Comparison of ENCODE assay signal across 22 cellular contexts in the genomic region with DNA sequence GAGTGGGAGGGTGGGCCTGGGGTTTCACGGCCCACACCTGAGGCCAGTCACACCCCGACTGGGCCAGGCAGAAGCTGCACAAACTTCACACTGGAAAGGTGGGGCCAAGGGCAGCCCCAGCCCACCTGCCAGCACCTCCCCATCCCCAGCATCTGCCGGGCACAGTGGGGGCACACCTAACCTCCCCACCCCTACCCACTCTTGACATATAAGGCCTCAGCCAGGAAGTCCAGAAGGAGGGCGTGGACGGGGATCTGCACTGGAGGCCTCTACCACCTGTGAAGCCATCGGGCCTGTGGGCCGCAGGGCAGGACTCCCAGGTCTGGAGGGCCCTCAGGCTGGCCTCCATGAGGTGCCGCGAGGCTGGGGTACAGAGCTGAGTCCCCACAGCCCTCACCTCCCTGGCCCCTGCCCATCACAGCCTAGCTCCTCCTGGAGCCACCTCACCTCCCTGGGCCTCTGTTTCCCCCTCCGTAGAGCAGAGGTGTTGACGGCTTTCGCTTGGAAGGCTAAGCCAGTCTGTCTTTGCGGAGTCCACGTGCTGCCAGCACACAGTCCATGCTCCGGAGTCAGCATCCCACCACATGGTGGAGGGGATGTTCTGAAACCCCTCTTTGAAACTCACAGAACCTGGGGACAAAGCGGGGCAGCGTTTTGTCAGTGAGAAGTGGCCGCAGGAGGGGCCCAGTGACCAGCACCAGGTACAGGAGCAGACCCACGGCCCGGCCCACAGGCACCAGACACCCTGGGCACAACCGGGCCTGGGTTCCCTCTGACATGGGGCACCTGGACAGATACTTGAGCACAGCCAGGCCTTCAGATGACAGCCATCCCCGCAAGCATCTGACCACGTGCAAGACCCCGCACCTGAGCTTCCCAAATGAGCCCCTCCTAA. TPM values are rescaled to one million over a fixed set of nuclear protein-coding genes. Genes with fewer than 3 reads are reported as not detected.
DNase-seq lines count a peak whose midpoint lies in the region; ATAC-seq and TF ChIP-seq lines count a peak whose summit lies in the region.
"Had no signal": no experiment of that assay in that cellular context is flagged by ENCODE, and none has a peak within 500 bp of the region (broad histone marks: within the 10 kb centered on the region; RNA-seq: fewer than 3 reads in every experiment).

No MANE protein-coding gene starts in this region.

- no peaks in the 10 kb centered on the region for H3K4me1 ChIP-seq in osteoblast (ENCODE audit: insufficient read depth, low read length)

- H3K27me3 ChIP-seq in osteoblast (ENCODE audit: insufficient read depth, low read length), result no peaks in the 10 kb centered on the region
- H3K27me3 ChIP-seq: gastroesophageal sphincter had no signal

- DNase-seq in AG20443 (ENCODE audit: low spot score) (peak; percentile 10), Calu3 (no peak), chondrocyte (ENCODE audit: low spot score) (peak; percentile 78), osteoblast (ENCODE audit: insufficient read length, low spot score, missing footprints) (peak; percentile 63)
- DNase-seq in stimulated activated CD4-positive, alpha-beta T cell treated with anti-CD3 and anti-CD28 coated beads, Interleukin-4, amount 100 ng/mL, for 4 hours, result no peak
- DNase-seq in activated naive CD8-positive, alpha-beta T cell treated with anti-CD3 and anti-CD28 coated beads, Interleukin-2, amount 50 U/mL, for 24 hours, result no peak
- DNase-seq: NCI-H1436 treated with DMSO at 0.1 percent for 48 hours, NCI-H2107, NCI-H446 treated with DMSO at 0.1 percent for 48 hours had no signal

- H3K36me3 Mint-ChIP-seq in Calu3 (ENCODE audit: insufficient read depth, unreplicated experiment), result peaks cover 12% of the 10 kb centered on the region
- peaks cover 3% of the 10 kb centered on the region for H3K36me3 Mint-ChIP-seq in chondrocyte (ENCODE audit: low read depth)
- H3K36me3 Mint-ChIP-seq in activated naive CD8-positive, alpha-beta T cell treated with anti-CD3 and anti-CD28 coated beads, Interleukin-2, amount 50 U/mL, for 24 hours (ENCODE audit: low read depth), result no peaks in the 10 kb centered on the region
- H3K36me3 Mint-ChIP-seq: activated naive CD8-positive, alpha-beta T cell; CD8-positive, alpha-beta memory T cell had no signal

- H2AFZ ChIP-seq in osteoblast (ENCODE audit: low read length), result no peak overlapping the region

- intact Hi-C loops in Calu3 (cut with micrococcal nuclease; ENCODE audit: unreplicated experiment), result no loop called here

- no peak for TF ChIP-seq CTCF in Calu3 (IDR thresholded peaks at IDR 0.05; ENCODE audit: unreplicated experiment)
- TF ChIP-seq CTCF in chondrocyte (IDR thresholded peaks at IDR 0.05), result no peak
- no peak for TF ChIP-seq CTCF in osteoblast (IDR thresholded peaks at IDR 0.05; ENCODE audit: extremely low read depth, low read depth, low read length)

- H4K20me1 ChIP-seq in osteoblast (ENCODE audit: insufficient read depth, low read length), result no peaks in the 10 kb centered on the region

- H3K9me3 Mint-ChIP-seq in Calu3 (ENCODE audit: low read depth, unreplicated experiment), result peaks cover 3% of the 10 kb centered on the region
- peaks cover 3% of the 10 kb centered on the region for H3K9me3 Mint-ChIP-seq in chondrocyte (ENCODE audit: low read depth)
- no peaks in the 10 kb centered on the region for H3K9me3 Mint-ChIP-seq in activated naive CD8-positive, alpha-beta T cell treated with anti-CD3 and anti-CD28 coated beads, Interleukin-2, amount 50 U/mL, for 24 hours

- no peaks in the 10 kb centered on the region for H3K36me3 ChIP-seq in osteoblast (ENCODE audit: insufficient read depth, low read length)
- H3K36me3 ChIP-seq: gastroesophageal sphincter had no signal

- H3K9me3 ChIP-seq in osteoblast (ENCODE audit: low read depth, low read length), result no peaks in the 10 kb centered on the region
- H3K9me3 ChIP-seq: gastroesophageal sphincter had no signal

- peak overlapping the region; percentile 69 for H3K4me3 Mint-ChIP-seq in Calu3 (ENCODE audit: low read depth, unreplicated experiment)
- H3K4me3 Mint-ChIP-seq in chondrocyte (ENCODE audit: unreplicated experiment), result no peak overlapping the region
- no peak overlapping the region for H3K4me3 Mint-ChIP-seq in activated naive CD8-positive, alpha-beta T cell treated with anti-CD3 and anti-CD28 coated beads, Interleukin-2, amount 50 U/mL, for 24 hours
- H3K4me3 Mint-ChIP-seq: activated CD4-positive, alpha-beta T cell treated with anti-CD3 and anti-CD28 coated beads for 36 hours; activated naive CD8-positive, alpha-beta T cell; immature natural killer cell; T-helper 2 cell treated with Interferon-gamma antibody and Interleukin-4, amounts not matched to agents 5 μg/mL and 100 μg/mL, for 36 hours had no signal

- H3K4me1 Mint-ChIP-seq in Calu3 (ENCODE audit: low read depth, unreplicated experiment) (no peaks in the 10 kb centered on the region), chondrocyte (ENCODE audit: low read depth) (peaks cover 10% of the 10 kb centered on the region)
- H3K4me1 Mint-ChIP-seq in activated naive CD8-positive, alpha-beta T cell treated with anti-CD3 and anti-CD28 coated beads, Interleukin-2, amount 50 U/mL, for 24 hours, result peaks cover 8% of the 10 kb centered on the region
- H3K4me1 Mint-ChIP-seq: activated CD4-positive, alpha-beta T cell treated with anti-CD3 and anti-CD28 coated beads for 36 hours had no signal

- no peak for ATAC-seq in GM18511 (IDR thresholded peaks at IDR 0.05; ENCODE audit: unreplicated experiment)
- ATAC-seq in activated naive CD8-positive, alpha-beta T cell treated with anti-CD3 and anti-CD28 coated beads, Interleukin-2, amount 50 U/mL, for 24 hours, result no peak

- no peak overlapping the region for H3K4me3 ChIP-seq in osteoblast (ENCODE audit: insufficient read depth, low read length)

- no peak overlapping the region for H3K27ac ChIP-seq in osteoblast (ENCODE audit: low read depth, low read length)
- H3K27ac ChIP-seq: gastroesophageal sphincter had no signal

- BruUV-seq in Calu3 (replicated peaks; lab: Mats Ljungman, UMichigan), result no TSS peak

- H3K27ac Mint-ChIP-seq in Calu3 (ENCODE audit: unreplicated experiment) (no peak overlapping the region), chondrocyte (ENCODE audit: unreplicated experiment) (no peak overlapping the region)
- H3K27ac Mint-ChIP-seq in activated naive CD8-positive, alpha-beta T cell treated with anti-CD3 and anti-CD28 coated beads, Interleukin-2, amount 50 U/mL, for 24 hours, result no peak overlapping the region
- H3K27ac Mint-ChIP-seq: activated CD4-positive, alpha-beta T cell treated with anti-CD3 and anti-CD28 coated beads for 36 hours; activated CD8-positive, alpha-beta T cell treated with anti-CD3 and anti-CD28 coated beads, Interleukin-2, amount 10 ng/mL, durations not matched to agents 7 days and 5 days; activated naive CD8-positive, alpha-beta T cell; CD8-positive, alpha-beta memory T cell; immature natural killer cell; mesothelial cell of epicardium; naive thymus-derived CD4-positive, alpha-beta T cell; T-helper 2 cell treated with Interferon-gamma antibody and Interleukin-4, amounts not matched to agents 5 μg/mL and 100 μg/mL, for 36 hours had no signal

- no peaks in the 10 kb centered on the region for H3K79me2 ChIP-seq in osteoblast (ENCODE audit: insufficient read depth, low read length)

- CTCF ChIA-PET in Calu3 (lab: Charles Lee), result interaction anchor here (1.3 to 1.4 kb wide), 2 partner anchors 15 to 30 kb away, joined by 7 to 9 read pairs; no protein-coding TSS in a partner anchor

- H3K27me3 Mint-ChIP-seq in Calu3 (ENCODE audit: unreplicated experiment) (no peaks in the 10 kb centered on the region), chondrocyte (ENCODE audit: low read depth) (peaks cover 1% of the 10 kb centered on the region)
- H3K27me3 Mint-ChIP-seq in activated naive CD8-positive, alpha-beta T cell treated with anti-CD3 and anti-CD28 coated beads, Interleukin-2, amount 50 U/mL, for 24 hours, result peaks cover 10% of the 10 kb centered on the region

- H3K4me2 ChIP-seq in osteoblast (ENCODE audit: insufficient read depth, low read length), result no peak overlapping the region

RNA-seq across cellular contexts. Expression of a gene that starts 38.2 kb away (rescaled TPM):
- total RNA-seq in Calu3 (2022), result 208 and 220 TPM in 2 replicates
- 117 to 152 TPM (median 121 TPM) in 3 replicates for total RNA-seq in chondrocyte
- total RNA-seq in osteoblast, result 46.6 and 49.2 TPM in 2 replicates

RNA-seq across cellular contexts. Expression of a gene that starts 46.7 kb away (rescaled TPM):
- total RNA-seq in Calu3 (2022), result not detected in 2 replicates
- 0.54 to 1.2 TPM (median 0.75 TPM) in 3 replicates for total RNA-seq in chondrocyte
- not detected in 2 replicates for total RNA-seq in osteoblast
- total RNA-seq: activated CD8-positive, alpha-beta T cell treated with anti-CD3 and anti-CD28 coated beads, Interleukin-2, amount 10 ng/mL, durations not matched to agents 7 days and 5 days; dermis blood vessel endothelial cell; omental fat pad; renal cortical epithelial cell had no signal

Comparison
In these comparisons a context has a peak if more than half of its experiments do, and no peak if none do; other contexts are left out.
1. DNase-seq: peak in AG20443 (single experiment), chondrocyte (single experiment) and osteoblast (single experiment); none in Calu3 (single experiment), stimulated activated CD4-positive, alpha-beta T cell treated with anti-CD3 and anti-CD28 coated beads, Interleukin-4, amount 100 ng/mL, for 4 hours (0 of 2) and activated naive CD8-positive, alpha-beta T cell treated with anti-CD3 and anti-CD28 coated beads, Interleukin-2, amount 50 U/mL, for 24 hours (single experiment).